16 cellular contexts compared by ENCODE assay signal in genomic region chr16:17497648-17498047, GRCh38.
"Had no signal": no experiment of that assay in that cellular context is flagged by ENCODE, and none has a peak within 500 bp of the region (broad histone marks: within the 10 kb centered on the region; RNA-seq: fewer than 3 reads in every experiment).

No MANE protein-coding gene starts in this region.

- H3K4me1 Mint-ChIP-seq: activated CD4-positive, alpha-beta T cell treated with anti-CD3 and anti-CD28 coated beads, Interleukin-2, amount 10 ng/mL, durations not matched to agents 7 days and 5 days; endodermal cell; naive B cell had no signal

- H3K36me3 ChIP-seq: ascending aorta, tibial artery had no signal

- H3K9me3 Mint-ChIP-seq: activated CD4-positive, alpha-beta T cell treated with anti-CD3 and anti-CD28 coated beads, Interleukin-2, amount 10 ng/mL, durations not matched to agents 7 days and 5 days; endodermal cell had no signal

- H3K27me3 ChIP-seq: ascending aorta, hepatocyte had no signal

- DNase-seq: activated CD4-positive, alpha-beta T cell treated with anti-CD3 and anti-CD28 coated beads, Interleukin-2, amount 10 ng/mL, durations not matched to agents 7 days and 5 days; activated CD8-positive, alpha-beta memory T cell treated with anti-CD3 and anti-CD28 coated beads for 24 hours; activated naive CD4-positive, alpha-beta T cell treated with Interleukin-2 at 50 U/mL for 16 hours; dorsolateral prefrontal cortex; endodermal cell; islet precursor cell; naive B cell; retina; stimulated activated CD4-positive, alpha-beta T cell treated with anti-CD3 and anti-CD28 coated beads, Interleukin-15, amount 100 ng/mL, for 24 hours; stimulated activated CD4-positive, alpha-beta T cell treated with anti-CD3 and anti-CD28 coated beads, Interleukin-4, amount 100 ng/mL, for 1 hour; stimulated activated naive CD4-positive, alpha-beta T cell; tibial artery had no signal

- H3K4me1 ChIP-seq: ascending aorta, parathyroid adenoma, tibial artery had no signal

- H3K9ac ChIP-seq: parathyroid adenoma had no signal

- H3K9me3 ChIP-seq: ascending aorta, tibial artery had no signal

- H3K4me3 ChIP-seq: ascending aorta, dorsolateral prefrontal cortex, hepatocyte, lung, tibial artery had no signal

- H3K4me3 Mint-ChIP-seq: activated CD4-positive, alpha-beta T cell treated with anti-CD3 and anti-CD28 coated beads, Interleukin-2, amount 10 ng/mL, durations not matched to agents 7 days and 5 days; endodermal cell; naive B cell had no signal

- H3K27ac Mint-ChIP-seq: activated CD4-positive, alpha-beta T cell treated with anti-CD3 and anti-CD28 coated beads, Interleukin-2, amount 10 ng/mL, durations not matched to agents 7 days and 5 days; endodermal cell; naive B cell had no signal
